In the genomic region with DNA sequence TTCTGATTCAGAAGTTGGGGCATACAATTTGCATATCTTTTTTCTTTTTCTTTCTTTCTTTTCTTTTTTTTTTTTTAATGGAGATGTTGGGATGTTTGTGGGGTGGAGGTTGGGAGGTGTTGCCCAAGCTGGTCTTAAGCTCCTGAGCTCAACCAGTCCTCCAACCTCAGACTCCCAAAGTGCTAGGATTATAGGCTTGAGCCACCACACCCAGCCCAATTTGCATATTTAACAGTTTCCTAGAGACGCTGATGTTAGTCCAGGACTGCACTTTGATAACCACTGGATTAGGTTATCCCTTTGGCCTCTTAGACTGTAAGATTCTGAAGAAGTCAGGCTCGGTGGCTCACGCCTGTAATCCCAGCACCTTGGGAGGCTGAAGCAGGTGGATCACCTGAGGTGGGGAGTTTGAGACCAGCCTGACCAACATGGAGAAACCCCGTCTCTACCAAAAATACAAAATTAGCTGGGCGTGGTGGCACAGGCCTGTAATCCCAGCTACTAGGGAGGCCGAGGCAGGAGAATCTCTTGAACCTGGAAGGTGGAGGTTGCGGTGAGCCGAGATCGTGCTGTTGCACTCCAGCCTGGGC, we compare ENCODE assay signal across 9 cellular contexts. TPM values are rescaled to one million over a fixed set of nuclear protein-coding genes. Genes with fewer than 3 reads are reported as not detected.
DNase-seq lines count a peak whose midpoint lies in the region; ATAC-seq and TF ChIP-seq lines count a peak whose summit lies in the region.
"Not testable (repeated sequence)": the region's sequence is repeated elsewhere in the genome, so short reads cannot be mapped to it uniquely, and the experiment has no call there.
"Had no signal": no experiment of that assay in that cellular context is flagged by ENCODE, and none has a peak within 500 bp of the region (broad histone marks: within the 10 kb centered on the region; RNA-seq: fewer than 3 reads in every experiment).

No MANE protein-coding gene starts in this region.

- not testable (repeated sequence) for H3K4me3 Mint-ChIP-seq in CD4-positive, alpha-beta T cell
- peak overlapping the region; percentile 96 for H3K4me3 Mint-ChIP-seq in activated CD4-positive, alpha-beta T cell treated with anti-CD3 and anti-CD28 coated beads, Interleukin-2, amount 10 ng/mL, durations not matched to agents 7 days and 5 days
- H3K4me3 Mint-ChIP-seq in activated T-cell treated with anti-CD3 and anti-CD28 coated beads, Interleukin-2, amount 50 U/mL, for 72 hours, result peak overlapping the region; percentile 95 to 98
- H3K4me3 Mint-ChIP-seq in activated naive CD8-positive, alpha-beta T cell treated with anti-CD3 and anti-CD28 coated beads, Interleukin-2, amount 50 U/mL, for 24 hours, result peak overlapping the region; percentile 26
- peak overlapping the region; percentile 63 for H3K4me3 Mint-ChIP-seq in natural killer cell treated with Interleukin-12 subunit alpha and Interleukin-12 subunit beta and Interleukin-15 and Interleukin-18, amount 100 ng/mL, for 72 hours

- not testable (repeated sequence) for H4K20me1 ChIP-seq in Loucy (ENCODE audit: insufficient read depth, low read length, poor library complexity, severe bottlenecking)
- H4K20me1 ChIP-seq in SU-DHL-6 (ENCODE audit: low read depth, low read length), result peaks cover 16% of the 10 kb centered on the region; the same call in 1 of the 2 replicates

- H3K36me3 ChIP-seq in Loucy (ENCODE audit: insufficient read depth, low read length), result not testable (repeated sequence)
- H3K36me3 ChIP-seq in SU-DHL-6 (ENCODE audit: low read length), result peaks cover 36% of the 10 kb centered on the region

- H3K27me3 ChIP-seq in CD4-positive, alpha-beta T cell (ENCODE audit: control insufficient read depth, insufficient read depth, low read length); Loucy (ENCODE audit: insufficient read depth, low read length, poor library complexity, severe bottlenecking); SU-DHL-6 (ENCODE audit: low read length): not testable (repeated sequence)

- not testable (repeated sequence) for H3F3A ChIP-seq in Loucy (ENCODE audit: low read depth)
- H3F3A ChIP-seq in SU-DHL-6 (ENCODE audit: insufficient read depth), result peaks cover 45% of the 10 kb centered on the region

- peak overlapping the region; percentile 28 for H3K27ac Mint-ChIP-seq in CD4-positive, alpha-beta T cell
- H3K27ac Mint-ChIP-seq in activated CD4-positive, alpha-beta T cell treated with anti-CD3 and anti-CD28 coated beads, Interleukin-2, amount 10 ng/mL, durations not matched to agents 7 days and 5 days, result peak overlapping the region; percentile 15
- H3K27ac Mint-ChIP-seq in activated T-cell treated with anti-CD3 and anti-CD28 coated beads, Interleukin-2, amount 50 U/mL, for 72 hours, result peak overlapping the region; percentile 94
- H3K27ac Mint-ChIP-seq in activated naive CD8-positive, alpha-beta T cell treated with anti-CD3 and anti-CD28 coated beads, Interleukin-2, amount 50 U/mL, for 24 hours, result peak overlapping the region; percentile 27
- peak overlapping the region; percentile 53 to 84 for H3K27ac Mint-ChIP-seq in natural killer cell treated with Interleukin-12 subunit alpha and Interleukin-12 subunit beta and Interleukin-15 and Interleukin-18, amount 100 ng/mL, for 72 hours

- not testable (repeated sequence) for H3K9me3 Mint-ChIP-seq in CD4-positive, alpha-beta T cell; activated CD4-positive, alpha-beta T cell treated with anti-CD3 and anti-CD28 coated beads, Interleukin-2, amount 10 ng/mL, durations not matched to agents 7 days and 5 days; activated T-cell treated with anti-CD3 and anti-CD28 coated beads, Interleukin-2, amount 50 U/mL, for 72 hours; activated naive CD8-positive, alpha-beta T cell treated with anti-CD3 and anti-CD28 coated beads, Interleukin-2, amount 50 U/mL, for 24 hours; natural killer cell treated with Interleukin-12 subunit alpha and Interleukin-12 subunit beta and Interleukin-15 and Interleukin-18, amount 100 ng/mL, for 72 hours

- not testable (repeated sequence) for H3K9me2 ChIP-seq in Loucy (replicated peaks; ENCODE audit: low read depth, low read length); SU-DHL-6 (replicated peaks; ENCODE audit: insufficient read depth, low read length)

- not testable (repeated sequence) for DNase-seq in CD4-positive, alpha-beta T cell; activated CD4-positive, alpha-beta T cell treated with anti-CD3 and anti-CD28 coated beads, Interleukin-2, amount 10 ng/mL, durations not matched to agents 7 days and 5 days; activated T-cell treated with anti-CD3 and anti-CD28 coated beads, Interleukin-2, amount 50 U/mL, for 72 hours; activated naive CD8-positive, alpha-beta T cell treated with anti-CD3 and anti-CD28 coated beads, Interleukin-2, amount 50 U/mL, for 24 hours; natural killer cell treated with Interleukin-12 subunit alpha and Interleukin-12 subunit beta and Interleukin-15 and Interleukin-18, amount 100 ng/mL, for 72 hours (ENCODE audit: low spot score)

- H3K4me3 ChIP-seq in Loucy (ENCODE audit: low read length, poor library complexity, severe bottlenecking) (peak overlapping the region; percentile 86), SU-DHL-6 (ENCODE audit: insufficient read depth, low read length, poor library complexity, severe bottlenecking) (peak overlapping the region; percentile 81)

- not testable (repeated sequence) for H2AFZ ChIP-seq in Loucy (ENCODE audit: low read length); SU-DHL-6 (ENCODE audit: low read depth, low read length, severe bottlenecking)

- H3K27me3 Mint-ChIP-seq in CD4-positive, alpha-beta T cell; activated CD4-positive, alpha-beta T cell treated with anti-CD3 and anti-CD28 coated beads, Interleukin-2, amount 10 ng/mL, durations not matched to agents 7 days and 5 days; activated T-cell treated with anti-CD3 and anti-CD28 coated beads, Interleukin-2, amount 50 U/mL, for 72 hours (ENCODE audit: low read depth); activated naive CD8-positive, alpha-beta T cell treated with anti-CD3 and anti-CD28 coated beads, Interleukin-2, amount 50 U/mL, for 24 hours; natural killer cell treated with Interleukin-12 subunit alpha and Interleukin-12 subunit beta and Interleukin-15 and Interleukin-18, amount 100 ng/mL, for 72 hours: not testable (repeated sequence)

- CTCF ChIA-PET in CD4-positive, alpha-beta T cell (lab: Charles Lee); activated CD4-positive, alpha-beta T cell treated with anti-CD3 and anti-CD28 coated beads, Interleukin-2, amount 10 ng/mL, durations not matched to agents 7 days and 5 days (lab: Charles Lee): not testable (repeated sequence)

- POLR2A ChIA-PET in CD4-positive, alpha-beta T cell (lab: Charles Lee); activated CD4-positive, alpha-beta T cell treated with anti-CD3 and anti-CD28 coated beads, Interleukin-2, amount 10 ng/mL, durations not matched to agents 7 days and 5 days (lab: Charles Lee): not testable (repeated sequence)

- H3K9ac ChIP-seq in Loucy (ENCODE audit: low read depth, low read length, poor library complexity, severe bottlenecking) (peak overlapping the region; percentile 88), SU-DHL-6 (ENCODE audit: low read length) (peak overlapping the region; percentile 92)

- not testable (repeated sequence) for H3K9me3 ChIP-seq in CD4-positive, alpha-beta T cell (ENCODE audit: control insufficient read depth, low read length); Loucy (ENCODE audit: insufficient read depth, low read depth, low read length); SU-DHL-6 (ENCODE audit: insufficient read depth, low read length)

- intact Hi-C loops in CD4-positive, alpha-beta T cell (cut with DNase I, micrococcal nuclease), result loop anchor here (5.0 to 10.0 kb wide), 4 partner anchors 38 to 905 kb away; partner anchors contain the start of genes SERF2 (in 2 of the 2), CTDSPL2 (in 1 of the 2), GOLM2 (in 1 of the 2) and TTBK2 (in 1 of the 2)

- TF ChIP-seq CTCF in CD4-positive, alpha-beta T cell (IDR thresholded peaks at IDR 0.05); Loucy (conservative IDR thresholded peaks at IDR 0.05; ENCODE audit: low read length); SU-DHL-6 (IDR thresholded peaks at IDR 0.05; ENCODE audit: insufficient read depth, low read length, poor library complexity, severe bottlenecking): not testable (repeated sequence)

- H3K79me2 ChIP-seq in Loucy (ENCODE audit: insufficient read depth, low read length) (peaks cover 92% of the 10 kb centered on the region), SU-DHL-6 (ENCODE audit: insufficient read depth, low read length) (peaks cover 91% of the 10 kb centered on the region)

- ATAC-seq in CD4-positive, alpha-beta T cell (ENCODE audit: poor library complexity); activated T-cell treated with anti-CD3 and anti-CD28 coated beads, Interleukin-2, amount 50 U/mL, for 72 hours (replicated peaks in 1 of 2); activated naive CD8-positive, alpha-beta T cell treated with anti-CD3 and anti-CD28 coated beads, Interleukin-2, amount 50 U/mL, for 24 hours; natural killer cell treated with Interleukin-12 subunit alpha and Interleukin-12 subunit beta and Interleukin-15 and Interleukin-18, amount 100 ng/mL, for 72 hours: not testable (repeated sequence)

- H3K4me1 ChIP-seq in Loucy (ENCODE audit: insufficient read depth, low read length, poor library complexity, severe bottlenecking), result peaks cover 44% of the 10 kb centered on the region

- H3K27ac ChIP-seq in CD4-positive, alpha-beta T cell (ENCODE audit: low read depth, low read length), result not testable (repeated sequence)
- peak overlapping the region; percentile 93 for H3K27ac ChIP-seq in SU-DHL-6 (ENCODE audit: low read depth, low read length)

- H3K4me2 ChIP-seq in Loucy (ENCODE audit: low read depth, low read length, poor library complexity, severe bottlenecking) (peak overlapping the region; percentile 75), SU-DHL-6 (ENCODE audit: low read depth, low read length, poor library complexity, severe bottlenecking) (peak overlapping the region; percentile 100)

- H3K36me3 Mint-ChIP-seq in CD4-positive, alpha-beta T cell (ENCODE audit: low read depth), result not testable (repeated sequence)
- H3K36me3 Mint-ChIP-seq in activated CD4-positive, alpha-beta T cell treated with anti-CD3 and anti-CD28 coated beads, Interleukin-2, amount 10 ng/mL, durations not matched to agents 7 days and 5 days (ENCODE audit: low read depth), result peaks cover 52% of the 10 kb centered on the region
- H3K36me3 Mint-ChIP-seq in activated T-cell treated with anti-CD3 and anti-CD28 coated beads, Interleukin-2, amount 50 U/mL, for 72 hours (ENCODE audit: insufficient read depth in 2 of 2), result peaks cover 17 to 42% of the 10 kb centered on the region in 2 donors
- H3K36me3 Mint-ChIP-seq in activated naive CD8-positive, alpha-beta T cell treated with anti-CD3 and anti-CD28 coated beads, Interleukin-2, amount 50 U/mL, for 24 hours (ENCODE audit: low read depth), result peaks cover 42% of the 10 kb centered on the region
- H3K36me3 Mint-ChIP-seq in natural killer cell treated with Interleukin-12 subunit alpha and Interleukin-12 subunit beta and Interleukin-15 and Interleukin-18, amount 100 ng/mL, for 72 hours, result peaks cover 10% of the 10 kb centered on the region

- peaks cover 41% of the 10 kb centered on the region for H3K4me1 Mint-ChIP-seq in CD4-positive, alpha-beta T cell (ENCODE audit: low read depth)
- H3K4me1 Mint-ChIP-seq in activated CD4-positive, alpha-beta T cell treated with anti-CD3 and anti-CD28 coated beads, Interleukin-2, amount 10 ng/mL, durations not matched to agents 7 days and 5 days, result peaks cover 58% of the 10 kb centered on the region
- H3K4me1 Mint-ChIP-seq in activated T-cell treated with anti-CD3 and anti-CD28 coated beads, Interleukin-2, amount 50 U/mL, for 72 hours (ENCODE audit: low read depth), result peaks cover 67% of the 10 kb centered on the region
- peaks cover 55% of the 10 kb centered on the region for H3K4me1 Mint-ChIP-seq in activated naive CD8-positive, alpha-beta T cell treated with anti-CD3 and anti-CD28 coated beads, Interleukin-2, amount 50 U/mL, for 24 hours
- H3K4me1 Mint-ChIP-seq in natural killer cell treated with Interleukin-12 subunit alpha and Interleukin-12 subunit beta and Interleukin-15 and Interleukin-18, amount 100 ng/mL, for 72 hours (ENCODE audit: low read depth in 2 of 2), result peaks cover 22 to 32% of the 10 kb centered on the region in 2 donors

RNA-seq across cellular contexts. Expression of gene WDR76, which starts 3.2 kb away (rescaled TPM):
- total RNA-seq in CD4-positive, alpha-beta T cell, result 1 to 10 TPM; 7.0 to 8.6 TPM
- total RNA-seq in activated CD4-positive, alpha-beta T cell treated with anti-CD3 and anti-CD28 coated beads, Interleukin-2, amount 10 ng/mL, durations not matched to agents 7 days and 5 days, result 10 to 100 TPM; 76.8 to 89.2 TPM
- total RNA-seq in activated T-cell treated with anti-CD3 and anti-CD28 coated beads, Interleukin-2, amount 50 U/mL, for 72 hours, result 100 to 1,000 TPM in 1 of 2 donors, 10 to 100 TPM in 1; 76.3 to 108 TPM
- 10 to 100 TPM; 37.9 to 69.0 TPM for total RNA-seq in natural killer cell treated with Interleukin-12 subunit alpha and Interleukin-12 subunit beta and Interleukin-15 and Interleukin-18, amount 100 ng/mL, for 72 hours

RNA-seq across cellular contexts. Expression of gene MFAP1, which starts 5.6 kb away (rescaled TPM):
- total RNA-seq in CD4-positive, alpha-beta T cell, result 10 to 100 TPM in 1 of 2 experiments, 1 to 10 TPM in 1; 9.4 to 10.6 TPM
- 10 to 100 TPM; 38.8 to 42.2 TPM for total RNA-seq in activated CD4-positive, alpha-beta T cell treated with anti-CD3 and anti-CD28 coated beads, Interleukin-2, amount 10 ng/mL, durations not matched to agents 7 days and 5 days
- total RNA-seq in activated T-cell treated with anti-CD3 and anti-CD28 coated beads, Interleukin-2, amount 50 U/mL, for 72 hours, result 10 to 100 TPM; 34.1 to 34.5 TPM
- 10 to 100 TPM; 30.4 to 37.4 TPM for total RNA-seq in natural killer cell treated with Interleukin-12 subunit alpha and Interleukin-12 subunit beta and Interleukin-15 and Interleukin-18, amount 100 ng/mL, for 72 hours

RNA-seq across cellular contexts. Expression of gene HYPK, which starts 29.6 kb away (rescaled TPM):
- total RNA-seq in CD4-positive, alpha-beta T cell, result 10 to 100 TPM; 17.6 to 18.5 TPM
- 10 to 100 TPM; 15.0 to 18.1 TPM for total RNA-seq in activated CD4-positive, alpha-beta T cell treated with anti-CD3 and anti-CD28 coated beads, Interleukin-2, amount 10 ng/mL, durations not matched to agents 7 days and 5 days
- total RNA-seq in activated T-cell treated with anti-CD3 and anti-CD28 coated beads, Interleukin-2, amount 50 U/mL, for 72 hours, result 10 to 100 TPM; 10.3 to 15.2 TPM
- total RNA-seq in natural killer cell treated with Interleukin-12 subunit alpha and Interleukin-12 subunit beta and Interleukin-15 and Interleukin-18, amount 100 ng/mL, for 72 hours, result 10 to 100 TPM; 14.3 to 15.3 TPM

RNA-seq across cellular contexts. Expression of gene SERINC4, which starts 30.0 kb away (rescaled TPM):
- total RNA-seq in CD4-positive, alpha-beta T cell, result under 1 TPM in 1 of 2 experiments, not detected in 1; 0.36 TPM
- total RNA-seq in activated CD4-positive, alpha-beta T cell treated with anti-CD3 and anti-CD28 coated beads, Interleukin-2, amount 10 ng/mL, durations not matched to agents 7 days and 5 days, result under 1 TPM; 0.37 to 0.50 TPM
- total RNA-seq in activated T-cell treated with anti-CD3 and anti-CD28 coated beads, Interleukin-2, amount 50 U/mL, for 72 hours, result under 1 TPM; 0.14 to 0.23 TPM
- under 1 TPM; 0.24 to 0.50 TPM for total RNA-seq in natural killer cell treated with Interleukin-12 subunit alpha and Interleukin-12 subunit beta and Interleukin-15 and Interleukin-18, amount 100 ng/mL, for 72 hours
- total RNA-seq: H1, RPMI7951 had no signal

RNA-seq across cellular contexts. Expression of gene SERF2, which starts 37.9 kb away (rescaled TPM):
- 100 to 1,000 TPM; 319 to 323 TPM for total RNA-seq in CD4-positive, alpha-beta T cell
- 100 to 1,000 TPM; 956 to 981 TPM for total RNA-seq in activated CD4-positive, alpha-beta T cell treated with anti-CD3 and anti-CD28 coated beads, Interleukin-2, amount 10 ng/mL, durations not matched to agents 7 days and 5 days
- 100 to 1,000 TPM; 445 to 520 TPM for total RNA-seq in activated T-cell treated with anti-CD3 and anti-CD28 coated beads, Interleukin-2, amount 50 U/mL, for 72 hours
- 100 to 1,000 TPM; 456 to 585 TPM for total RNA-seq in natural killer cell treated with Interleukin-12 subunit alpha and Interleukin-12 subunit beta and Interleukin-15 and Interleukin-18, amount 100 ng/mL, for 72 hours

Comparison
In these comparisons a context has a peak if more than half of its experiments do, and no peak if none do; other contexts are left out.
1. H3K27ac Mint-ChIP-seq: peak in every context shown above with its lines; median percentile 94 in activated T-cell treated with anti-CD3 and anti-CD28 coated beads, Interleukin-2, amount 50 U/mL, for 72 hours; 68 in natural killer cell treated with Interleukin-12 subunit alpha and Interleukin-12 subunit beta and Interleukin-15 and Interleukin-18, amount 100 ng/mL, for 72 hours; 28 in CD4-positive, alpha-beta T cell; 27 in activated naive CD8-positive, alpha-beta T cell treated with anti-CD3 and anti-CD28 coated beads, Interleukin-2, amount 50 U/mL, for 24 hours; 15 in activated CD4-positive, alpha-beta T cell treated with anti-CD3 and anti-CD28 coated beads, Interleukin-2, amount 10 ng/mL, durations not matched to agents 7 days and 5 days.
2. RNA of gene WDR76, which starts 3.2 kb away (total RNA-seq): 76.3 to 108 TPM in activated T-cell treated with anti-CD3 and anti-CD28 coated beads, Interleukin-2, amount 50 U/mL, for 72 hours, 76.8 to 89.2 TPM in activated CD4-positive, alpha-beta T cell treated with anti-CD3 and anti-CD28 coated beads, Interleukin-2, amount 10 ng/mL, durations not matched to agents 7 days and 5 days and 37.9 to 69.0 TPM in natural killer cell treated with Interleukin-12 subunit alpha and Interleukin-12 subunit beta and Interleukin-15 and Interleukin-18, amount 100 ng/mL, for 72 hours; 7.0 to 8.6 TPM in CD4-positive, alpha-beta T cell; every median in the first group is over 4 times any median in the second.